ENCODE assay signal across 8 cellular contexts in genomic region chr17:64020068-64020766, GRCh38. TPM values are rescaled to one million over a fixed set of nuclear protein-coding genes. Genes with fewer than 3 reads are reported as not detected.
DNase-seq lines count a peak whose midpoint lies in the region; ATAC-seq and TF ChIP-seq lines count a peak whose summit lies in the region.

Gene ICAM2, minus strand, starts transcription at chr17:64020633. Its CDS starts 13,942 bp downstream, at chr17:64006691.

- peak within 1 kb of the TSS; percentile 76 to 92 (median 88) for H3K27ac ChIP-seq in Peyer's patch

- TF ChIP-seq POLR2A in GM18505 (IDR thresholded peaks at IDR 0.05; ENCODE audit: borderline replicate concordance, extremely low read depth, insufficient read depth, insufficient read length) (peak; percentile 81), Peyer's patch (IDR thresholded peaks at IDR 0.05) (peak; percentile 39 to 51)

- peak within 1 kb of the TSS; percentile 50 to 58 (median 50) for H3K4me3 ChIP-seq in Peyer's patch

- H3K4me1 ChIP-seq in Peyer's patch: peaks cover 0 to 14% (median 0%) of the 10 kb centered on the region in 4 donors

- peak; percentile 56 for ATAC-seq in GM18505 (IDR thresholded peaks at IDR 0.05; ENCODE audit: unreplicated experiment)
- ATAC-seq in HG02884 (IDR thresholded peaks at IDR 0.05; ENCODE audit: unreplicated experiment): peak; percentile 48

- TF ChIP-seq CTCF in Peyer's patch (IDR thresholded peaks at IDR 0.05): peak in 2 of 6 experiments; percentile 26 to 39

- DNase-seq in Peyer's patch (peak in 2 of 3 donors; percentile 96), islet precursor cell (peak; percentile 55), A172 (ENCODE audit: low spot score) (no peak), NCI-H1694 treated with DMSO at 0.1 percent for 48 hours (lab: John Stamatoyannopoulos, UW) (no peak)
- DNase-seq in activated naive CD4-positive, alpha-beta T cell (lab: John Stamatoyannopoulos, UW): peak; percentile 48 to 77 (median 72)
- peak; percentile 76 for DNase-seq in stimulated activated CD4-positive, alpha-beta T cell treated with anti-CD3 and anti-CD28 coated beads, Interleukin-4, amount 100 ng/mL, for 1 hour

- no peaks in the 10 kb centered on the region for H3K36me3 ChIP-seq in Peyer's patch

- no peaks in the 10 kb centered on the region for H3K9me3 ChIP-seq in Peyer's patch

- H3K27me3 ChIP-seq in Peyer's patch: no peaks in the 10 kb centered on the region

RNA-seq across cellular contexts. Expression of gene ICAM2, which starts in this region (rescaled TPM):
- total RNA-seq in Peyer's patch: 10 to 100 TPM in 2 of 4 donors, 1 to 10 TPM in 2; 2.1 to 25.6 (median 9.7) TPM
- total RNA-seq in A172 (2014; rRNA removed; shearing (Covaris generic)): 0.17 and 0.22 TPM in 2 replicates

Comparison
In these comparisons a context has a peak if more than half of its experiments do, and no peak if none do; other contexts are left out.
1. DNase-seq: peak in Peyer's patch (2 of 3), activated naive CD4-positive, alpha-beta T cell (4 of 4), islet precursor cell (single experiment) and stimulated activated CD4-positive, alpha-beta T cell treated with anti-CD3 and anti-CD28 coated beads, Interleukin-4, amount 100 ng/mL, for 1 hour (single experiment); none in A172 (single experiment) and NCI-H1694 treated with DMSO at 0.1 percent for 48 hours (single experiment).